Comparison of ENCODE assay signal across 10 cellular contexts in genomic region chr13:106151056-106151699, GRCh38.
DNase-seq lines count a peak whose midpoint lies in the region; ATAC-seq and TF ChIP-seq lines count a peak whose summit lies in the region.
"Had no signal": no experiment of that assay in that cellular context is flagged by ENCODE, and none has a peak within 500 bp of the region (broad histone marks: within the 10 kb centered on the region; RNA-seq: fewer than 3 reads in every experiment).

No MANE protein-coding gene starts in this region.

- intact Hi-C loops in sciatic nerve (cut with DNase I) = no loop called here

- TF ChIP-seq CTCF in RWPE2 (IDR thresholded peaks at IDR 0.05; ENCODE audit: poor library complexity, severe bottlenecking) (no peak), fibroblast of mammary gland (conservative IDR thresholded peaks at IDR 0.05; ENCODE audit: control insufficient read depth, insufficient read depth, low read depth, low read length) (no peak)

- peak overlapping the region; percentile 100 for H3K27ac ChIP-seq in RWPE2 (ENCODE audit: poor library complexity, severe bottlenecking)
- H3K27ac ChIP-seq: HL-60 had no signal

- peak; percentile 85 for DNase-seq in GM03348 (ENCODE audit: low spot score)
- DNase-seq in RWPE2 (ENCODE audit: low spot score) = peak; percentile 87
- peak; percentile 97 for DNase-seq in fibroblast of mammary gland (ENCODE audit: low read depth)
- no peak for DNase-seq in sciatic nerve (ENCODE audit: low spot score)
- no peak for DNase-seq in NCI-H1694 treated with DMSO at 0.1 percent for 48 hours (lab: John Stamatoyannopoulos, UW)
- no peak for DNase-seq in left lobe of liver (ENCODE audit: low spot score)
- DNase-seq: stimulated activated CD4-positive, alpha-beta T cell treated with anti-CD3 and anti-CD28 coated beads, Interleukin-1b, Interleukin-23, amount 100 ng/mL, for 48 hours had no signal

- no peaks in the 10 kb centered on the region for H3K36me3 ChIP-seq in RWPE2 (ENCODE audit: low read depth)

- H3K27me3 ChIP-seq in RWPE2 (ENCODE audit: insufficient read depth, poor library complexity, severe bottlenecking) = no peaks in the 10 kb centered on the region

- H3K4me1 ChIP-seq in RWPE2 (ENCODE audit: insufficient read depth, poor library complexity, severe bottlenecking) = peaks cover 64% of the 10 kb centered on the region

- H3K4me3 ChIP-seq in RWPE2 (ENCODE audit: severe bottlenecking) (no peak overlapping the region), fibroblast of mammary gland (ENCODE audit: control insufficient read depth, low read depth, low read length) (no peak overlapping the region)

- peak; percentile 93 for ATAC-seq in RWPE2 (ENCODE audit: low read depth)
- ATAC-seq in sciatic nerve = peak; percentile 45
- ATAC-seq in GM21447 (IDR thresholded peaks at IDR 0.05; ENCODE audit: unreplicated experiment) = no peak
- no peak for ATAC-seq in HG03135 (IDR thresholded peaks at IDR 0.05; ENCODE audit: unreplicated experiment)
- ATAC-seq in left lobe of liver = no peak

- H3K9me3 ChIP-seq in RWPE2 (ENCODE audit: severe bottlenecking) = no peaks in the 10 kb centered on the region

Comparison
In these comparisons a context has a peak if more than half of its experiments do, and no peak if none do; other contexts are left out.
1. DNase-seq: peak in GM03348 (single experiment), RWPE2 (single experiment) and fibroblast of mammary gland (single experiment); none in sciatic nerve (single experiment), NCI-H1694 treated with DMSO at 0.1 percent for 48 hours (single experiment) and left lobe of liver (single experiment).
2. ATAC-seq: peak in RWPE2 (single experiment) and sciatic nerve (single experiment); none in GM21447 (single experiment), HG03135 (single experiment) and left lobe of liver (single experiment).